18 cellular contexts compared by ENCODE assay signal in genomic region chr10:112637901-112638300, GRCh38.
DNase-seq lines count a peak whose midpoint lies in the region; ATAC-seq and TF ChIP-seq lines count a peak whose summit lies in the region.
"Had no signal": no experiment of that assay in that cellular context is flagged by ENCODE, and none has a peak within 500 bp of the region (broad histone marks: within the 10 kb centered on the region; RNA-seq: fewer than 3 reads in every experiment).

No MANE protein-coding gene starts in this region.

- H3K36me3 ChIP-seq in hepatocyte (replicated peaks; ENCODE audit: insufficient read depth, low read depth), result no peaks in the 10 kb centered on the region
- H3K36me3 ChIP-seq: Peyer's patch had no signal

- H3K36me3 Mint-ChIP-seq in progenitor cell of endocrine pancreas (ENCODE audit: insufficient read depth), result no peaks in the 10 kb centered on the region
- H3K36me3 Mint-ChIP-seq: CD4-positive, CD25-positive, alpha-beta regulatory T cell had no signal

- H3K9me3 ChIP-seq in hepatocyte (ENCODE audit: low read depth), result no peaks in the 10 kb centered on the region
- H3K9me3 ChIP-seq: Peyer's patch had no signal

- no peak overlapping the region for H3K4me2 ChIP-seq in hepatocyte

- peaks cover 27% of the 10 kb centered on the region for H3K4me1 ChIP-seq in hepatocyte (ENCODE audit: insufficient read depth)
- H3K4me1 ChIP-seq: Peyer's patch had no signal

- 53% methylated on average over 3 of the region's 3 CpGs for WGBS in hepatocyte (ENCODE audit: low lambda C conversion rate, missing lambda C conversion rate)

- no peaks in the 10 kb centered on the region for H3K9me3 Mint-ChIP-seq in progenitor cell of endocrine pancreas (ENCODE audit: low read depth)
- H3K9me3 Mint-ChIP-seq: CD4-positive, CD25-positive, alpha-beta regulatory T cell; T-cell had no signal

- H3K79me2 ChIP-seq in hepatocyte, result no peaks in the 10 kb centered on the region

- H3K27me3 ChIP-seq in hepatocyte, result no peaks in the 10 kb centered on the region
- H3K27me3 ChIP-seq: Peyer's patch had no signal

- intact Hi-C loops in sciatic nerve (cut with DNase I), result no loop called here

- no peak overlapping the region for H3K4me3 Mint-ChIP-seq in progenitor cell of endocrine pancreas (ENCODE audit: low read depth)
- H3K4me3 Mint-ChIP-seq: CD4-positive, CD25-positive, alpha-beta regulatory T cell; T-cell had no signal

- peaks cover 14% of the 10 kb centered on the region for H3K4me1 Mint-ChIP-seq in progenitor cell of endocrine pancreas (ENCODE audit: low read depth)
- H3K4me1 Mint-ChIP-seq: T-cell had no signal

- TF ChIP-seq CTCF in hepatocyte (IDR thresholded peaks at IDR 0.05; ENCODE audit: poor library complexity) (no peak), progenitor cell of endocrine pancreas (IDR thresholded peaks at IDR 0.05; ENCODE audit: unreplicated experiment) (no peak)

- peak overlapping the region; percentile 1 for H3K27ac ChIP-seq in hepatocyte
- H3K27ac ChIP-seq: Peyer's patch had no signal

- peak overlapping the region; percentile 0 for H3K27ac Mint-ChIP-seq in progenitor cell of endocrine pancreas
- H3K27ac Mint-ChIP-seq: T-cell had no signal

- DNase-seq in NCI-H82 (lab: John Stamatoyannopoulos, UW), result peak; percentile 32
- no peak for DNase-seq in NCI-H82 treated with DMSO at 0.1 percent for 48 hours (lab: John Stamatoyannopoulos, UW; ENCODE audit: unreplicated experiment)
- peak; percentile 49 for DNase-seq in NCI-H146 (lab: John Stamatoyannopoulos, UW)
- no peak for DNase-seq in hepatocyte (ENCODE audit: low spot score)
- DNase-seq in progenitor cell of endocrine pancreas (ENCODE audit: low spot score, unreplicated experiment), result no peak
- DNase-seq in sciatic nerve (ENCODE audit: low spot score), result no peak
- no peak for DNase-seq in GM19238 (ENCODE audit: insufficient read length, low spot score)
- no peak for DNase-seq in T-helper 9 cell
- DNase-seq: CD4-positive, CD25-positive, alpha-beta regulatory T cell; Kasumi-1; MM.1S; NCI-H1048; NCI-H1417 treated with DMSO at 0.1 percent for 48 hours; NCI-H1930; NCI-H446; NCI-H69; Peyer's patch; T-cell had no signal

- H2AFZ ChIP-seq in hepatocyte, result no peak overlapping the region

- H3K4me3 ChIP-seq in hepatocyte, result no peak overlapping the region
- H3K4me3 ChIP-seq: Peyer's patch had no signal

- no peaks in the 10 kb centered on the region for H3K9me2 ChIP-seq in hepatocyte (replicated peaks; ENCODE audit: insufficient read depth)

- H3K27me3 Mint-ChIP-seq in progenitor cell of endocrine pancreas, result no peaks in the 10 kb centered on the region
- H3K27me3 Mint-ChIP-seq: CD4-positive, CD25-positive, alpha-beta regulatory T cell; T-cell had no signal

- no peak for ATAC-seq in sciatic nerve
- ATAC-seq: T-cell had no signal

- H4K20me1 ChIP-seq in hepatocyte (ENCODE audit: insufficient read depth, poor library complexity, severe bottlenecking), result no peaks in the 10 kb centered on the region

Comparison
In these comparisons a context has a peak if more than half of its experiments do, and no peak if none do; other contexts are left out.
1. DNase-seq: peak in NCI-H82 (single experiment) and NCI-H146 (single experiment); none in NCI-H82 treated with DMSO at 0.1 percent for 48 hours (single experiment), hepatocyte (single experiment), progenitor cell of endocrine pancreas (single experiment), sciatic nerve (single experiment), GM19238 (single experiment) and T-helper 9 cell (single experiment).